ENCODE assay signal across 15 cellular contexts in genomic region chr13:80388506-80388905, GRCh38. TPM values are rescaled to one million over a fixed set of nuclear protein-coding genes. Genes with fewer than 3 reads are reported as not detected.
DNase-seq lines count a peak whose midpoint lies in the region; ATAC-seq and TF ChIP-seq lines count a peak whose summit lies in the region.
"Had no signal": no experiment of that assay in that cellular context is flagged by ENCODE, and none has a peak within 500 bp of the region (broad histone marks: within the 10 kb centered on the region; RNA-seq: fewer than 3 reads in every experiment).

No MANE protein-coding gene starts in this region.

- H3K27ac ChIP-seq in Panc1 (ENCODE audit: low read length) = no peak overlapping the region
- peak overlapping the region; percentile 74 for H3K27ac ChIP-seq in subcutaneous abdominal adipose tissue (ENCODE audit: low read depth, low read length)
- H3K27ac ChIP-seq in Peyer's patch = no peak overlapping the region
- H3K27ac ChIP-seq: BLaER1, GM23248 had no signal

- intact Hi-C loops in Panc1 (cut with micrococcal nuclease; ENCODE audit: unreplicated experiment) = no loop called here

- H3K4me1 ChIP-seq in Panc1 (ENCODE audit: control insufficient read depth, insufficient read depth, low read length) (no peaks in the 10 kb centered on the region), subcutaneous abdominal adipose tissue (ENCODE audit: control insufficient read depth in 5 of 5, insufficient read depth in 5 of 5, low read length in 5 of 5) (peaks cover 0 to 19% (median 0%) of the 10 kb centered on the region in 5 donors), Peyer's patch (no peaks in the 10 kb centered on the region)

- H3K27me3 ChIP-seq in Panc1 (ENCODE audit: control insufficient read depth, insufficient read depth, low read length) (no peaks in the 10 kb centered on the region), subcutaneous abdominal adipose tissue (ENCODE audit: control insufficient read depth in 5 of 5, insufficient read depth in 4 of 5, low read length in 5 of 5) (no peaks in the 10 kb centered on the region), Peyer's patch (no peaks in the 10 kb centered on the region)
- H3K27me3 ChIP-seq: BLaER1 had no signal

- in situ Hi-C loops in Panc1 (cut with HindIII; ENCODE audit: low pct_unique_long_range_greater_than_20kb, low sequenced_read_pairs) = no loop called here

- H3K9ac ChIP-seq in subcutaneous abdominal adipose tissue (ENCODE audit: low read length in 5 of 5) = no peak overlapping the region
- H3K9ac ChIP-seq: BLaER1, GM23248 had no signal

- H3K4me3 ChIP-seq in Panc1 (ENCODE audit: low read depth in 2 of 2, low read length in 2 of 2) = no peak overlapping the region
- H3K4me3 ChIP-seq in subcutaneous abdominal adipose tissue (ENCODE audit: low read depth in 1 of 5, low read length in 5 of 5) = no peak overlapping the region
- H3K4me3 ChIP-seq in Peyer's patch = no peak overlapping the region
- H3K4me3 ChIP-seq: BLaER1, GM23248 had no signal

- POLR2A ChIA-PET in Panc1 (lab: Charles Lee) = interaction anchor here (0.7 kb wide), 1 partner anchor 170 kb away, joined by 5 read pairs; no protein-coding TSS in a partner anchor

- no peak for TF ChIP-seq POLR2A in Peyer's patch (IDR thresholded peaks at IDR 0.05)

- DNase-seq in NCI-H748 (lab: John Stamatoyannopoulos, UW; ENCODE audit: unreplicated experiment) = peak; percentile 33
- no peak for DNase-seq in NCI-H748 treated with DMSO at 0.1 percent for 48 hours (lab: John Stamatoyannopoulos, UW)
- no peak for DNase-seq in Panc1 (ENCODE audit: low read depth, low spot score)
- DNase-seq in OCI-M2 (lab: John Stamatoyannopoulos, UW; ENCODE audit: unreplicated experiment) = no peak
- DNase-seq in ecto neural progenitor cell (ENCODE audit: low spot score) = no peak
- no peak for DNase-seq in Peyer's patch
- DNase-seq: 8988T; AML-193; CD8-positive, alpha-beta memory T cell; DMS53; GF-D8; GM23248; IMR-90 had no signal

- H3K9me3 ChIP-seq in Panc1 (ENCODE audit: control insufficient read depth, insufficient read depth, low read depth, low read length) = no peaks in the 10 kb centered on the region
- H3K9me3 ChIP-seq in subcutaneous abdominal adipose tissue (ENCODE audit: control insufficient read depth in 5 of 5, low read length in 5 of 5) = peaks cover 0 to 6% (median 3%) of the 10 kb centered on the region in 5 donors
- no peaks in the 10 kb centered on the region for H3K9me3 ChIP-seq in Peyer's patch

- TF ChIP-seq CTCF in Panc1 (IDR thresholded peaks at IDR 0.05) (0 out of 2 replicates have a peak, but pooled peaks have one; percentile 6), Peyer's patch (IDR thresholded peaks at IDR 0.05) (no peak)

- no peak for ATAC-seq in Panc1

- H3K36me3 ChIP-seq in Panc1 (ENCODE audit: control insufficient read depth, insufficient read depth, low read length) = no peaks in the 10 kb centered on the region
- H3K36me3 ChIP-seq in subcutaneous abdominal adipose tissue (ENCODE audit: control insufficient read depth in 5 of 5, insufficient read depth in 5 of 5, low read length in 5 of 5) = no peaks in the 10 kb centered on the region
- H3K36me3 ChIP-seq in Peyer's patch = no peaks in the 10 kb centered on the region
- H3K36me3 ChIP-seq: BLaER1 had no signal

- BruUV-seq in Panc1 (replicated peaks; lab: Mats Ljungman, UMichigan) = no TSS peak

- CTCF ChIA-PET in Panc1 (lab: Charles Lee) = no interaction called here

RNA-seq across cellular contexts. Expression of gene SPRY2, which starts 47.6 kb away (rescaled TPM):
- 18.2 TPM for total RNA-seq in Panc1 (2021; ENCODE audit: unreplicated experiment)
- 18.8 TPM for polyA plus RNA-seq in Panc1 (2012; ENCODE audit: insufficient read length)
- total RNA-seq in Peyer's patch = 10 to 100 TPM; 18.2 to 33.9 (median 27.3) TPM
